In the genomic region with DNA sequence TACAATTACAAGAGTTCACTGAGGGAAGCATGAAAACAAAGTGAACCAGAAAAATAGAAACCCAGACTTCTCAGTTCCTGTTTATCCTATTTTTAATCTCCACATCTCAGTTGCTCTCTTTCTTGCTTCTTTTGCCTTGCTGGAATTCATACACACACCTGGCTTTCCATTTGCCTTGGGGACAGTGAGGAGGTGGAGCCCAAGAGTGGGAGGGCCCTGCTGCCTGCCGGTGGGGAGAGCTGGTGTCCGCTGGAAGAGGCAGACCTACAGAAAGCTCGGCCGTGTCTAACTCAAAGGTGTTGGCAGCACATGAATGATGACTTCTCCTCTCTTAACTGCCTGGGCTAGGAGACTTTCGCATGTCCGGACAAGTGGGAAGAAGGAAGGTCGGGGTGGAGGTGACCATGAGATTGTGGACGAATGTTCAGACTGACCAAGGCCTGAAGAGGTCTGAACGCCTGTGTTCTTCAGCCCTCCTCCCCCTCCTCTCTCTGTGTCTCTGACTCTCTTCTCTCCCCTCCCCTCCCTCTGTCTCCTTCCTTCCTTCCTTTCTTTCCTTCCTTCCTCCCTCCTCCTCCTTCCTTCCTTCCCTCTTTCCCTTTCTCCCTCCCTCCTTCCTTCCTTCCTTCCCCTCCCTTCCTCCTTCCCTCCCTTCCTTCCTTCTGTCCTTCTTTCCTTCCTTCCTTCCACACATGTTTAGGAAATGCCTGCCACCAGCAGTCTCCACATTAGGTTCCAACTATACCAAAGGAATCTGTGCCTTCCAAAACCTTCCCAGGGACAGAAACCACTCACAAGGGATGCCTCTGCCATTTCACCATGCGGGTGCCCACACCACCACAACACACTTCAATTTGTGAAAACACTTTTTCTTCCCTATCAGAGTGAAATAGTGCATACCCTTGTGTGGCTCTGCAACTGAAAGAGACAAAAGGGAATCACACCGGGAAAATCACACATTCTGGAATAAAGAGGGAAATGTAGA, we compare ENCODE assay signal across 8 cellular contexts.
DNase-seq lines count a peak whose midpoint lies in the region; ATAC-seq and TF ChIP-seq lines count a peak whose summit lies in the region.

No MANE protein-coding gene starts in this region.

- H3K27ac ChIP-seq in SJCRH30 = no peak overlapping the region
- peak overlapping the region; percentile 61 to 70 (median 67) for H3K27ac ChIP-seq in transverse colon

- intact Hi-C loops in transverse colon (cut with DNase I; ENCODE audit: low total_unique reads) = no loop called here

- peaks cover 35% of the 10 kb centered on the region for H3K4me1 Mint-ChIP-seq in activated naive CD4-positive, alpha-beta T cell treated with anti-CD3 and anti-CD28 coated beads, Interleukin-2, amount 50 U/mL, for 24 hours
- peaks cover 8% of the 10 kb centered on the region for H3K4me1 Mint-ChIP-seq in activated CD8-positive, alpha-beta memory T cell treated with anti-CD3 and anti-CD28 coated beads, Interleukin-2, amount 10 ng/mL, durations not matched to agents 7 days and 5 days

- in situ Hi-C loops in transverse colon (cut with MboI; ENCODE audit: low pct_ligation_motif_present in 1 of 4, low pct_unique_long_range_greater_than_20kb in 1 of 4, low sequenced_read_pairs in 3 of 4) = loop anchor here in 1 of 4 donors (25.0 kb wide), 1 partner anchor 319 kb away; no protein-coding TSS in a partner anchor

- WGBS in transverse colon (ENCODE audit: low coverage in 1 of 2), 2 donors = 66 to 76% methylated on average over 6 to 11 of the region's 11 CpGs

- peaks cover 5% of the 10 kb centered on the region for H3K9me3 Mint-ChIP-seq in activated naive CD4-positive, alpha-beta T cell treated with anti-CD3 and anti-CD28 coated beads, Interleukin-2, amount 50 U/mL, for 24 hours
- H3K9me3 Mint-ChIP-seq in activated CD8-positive, alpha-beta memory T cell treated with anti-CD3 and anti-CD28 coated beads, Interleukin-2, amount 10 ng/mL, durations not matched to agents 7 days and 5 days (ENCODE audit: low read depth) = no peaks in the 10 kb centered on the region

- H3K27ac Mint-ChIP-seq in activated naive CD4-positive, alpha-beta T cell treated with anti-CD3 and anti-CD28 coated beads, Interleukin-2, amount 50 U/mL, for 24 hours = peak overlapping the region; percentile 65
- H3K27ac Mint-ChIP-seq in activated CD8-positive, alpha-beta memory T cell treated with anti-CD3 and anti-CD28 coated beads, Interleukin-2, amount 10 ng/mL, durations not matched to agents 7 days and 5 days = no peak overlapping the region

- no peak for TF ChIP-seq CTCF in transverse colon (IDR thresholded peaks at IDR 0.05)

- CTCF ChIA-PET in activated CD8-positive, alpha-beta memory T cell treated with anti-CD3 and anti-CD28 coated beads, Interleukin-2, amount 10 ng/mL, durations not matched to agents 7 days and 5 days (lab: Charles Lee) = interaction anchor here (0.9 to 1.0 kb wide), 2 partner anchors 9 to 17 kb away, joined by 3 read pairs; no protein-coding TSS in a partner anchor

- H3K4me3 ChIP-seq in SJCRH30 (no peak overlapping the region), transverse colon (no peak overlapping the region)

- no peaks in the 10 kb centered on the region for H3K36me3 Mint-ChIP-seq in activated naive CD4-positive, alpha-beta T cell treated with anti-CD3 and anti-CD28 coated beads, Interleukin-2, amount 50 U/mL, for 24 hours
- H3K36me3 Mint-ChIP-seq in activated CD8-positive, alpha-beta memory T cell treated with anti-CD3 and anti-CD28 coated beads, Interleukin-2, amount 10 ng/mL, durations not matched to agents 7 days and 5 days = no peaks in the 10 kb centered on the region

- DNase-seq in activated naive CD4-positive, alpha-beta T cell treated with anti-CD3 and anti-CD28 coated beads, Interleukin-2, amount 50 U/mL, for 16 hours = no peak
- peak; percentile 28 to 47 for DNase-seq in SJCRH30
- DNase-seq in kidney tubule cell (ENCODE audit: low spot score) = peak; percentile 52
- DNase-seq in transverse colon = peak; percentile 44
- DNase-seq in activated CD8-positive, alpha-beta memory T cell treated with anti-CD3 and anti-CD28 coated beads, Interleukin-2, amount 10 ng/mL, durations not matched to agents 7 days and 5 days = no peak
- no peak for DNase-seq in foreskin melanocyte

- no peaks in the 10 kb centered on the region for H3K27me3 ChIP-seq in SJCRH30
- H3K27me3 ChIP-seq in transverse colon = no peaks in the 10 kb centered on the region

- H3K4me1 ChIP-seq in SJCRH30 = peaks cover 6% of the 10 kb centered on the region
- peaks cover 0 to 26% (median 12%) of the 10 kb centered on the region in 4 donors for H3K4me1 ChIP-seq in transverse colon

- H3K9me3 ChIP-seq in SJCRH30 (replicated peaks) (no peaks in the 10 kb centered on the region; the same call in 1 of the 2 replicates), transverse colon (no peaks in the 10 kb centered on the region)

- H3K27me3 Mint-ChIP-seq in activated naive CD4-positive, alpha-beta T cell treated with anti-CD3 and anti-CD28 coated beads, Interleukin-2, amount 50 U/mL, for 24 hours = no peaks in the 10 kb centered on the region
- peaks cover 19% of the 10 kb centered on the region for H3K27me3 Mint-ChIP-seq in activated CD8-positive, alpha-beta memory T cell treated with anti-CD3 and anti-CD28 coated beads, Interleukin-2, amount 10 ng/mL, durations not matched to agents 7 days and 5 days

- TF ChIP-seq POLR2A in transverse colon (IDR thresholded peaks at IDR 0.05) = no peak

- H3K36me3 ChIP-seq in SJCRH30 (no peaks in the 10 kb centered on the region), transverse colon (no peaks in the 10 kb centered on the region)

- TF ChIP-seq EP300 in transverse colon (IDR thresholded peaks at IDR 0.05; ENCODE audit: low read depth) = no peak

- peak overlapping the region; percentile 7 for H3K4me3 Mint-ChIP-seq in activated naive CD4-positive, alpha-beta T cell treated with anti-CD3 and anti-CD28 coated beads, Interleukin-2, amount 50 U/mL, for 24 hours
- H3K4me3 Mint-ChIP-seq in activated CD8-positive, alpha-beta memory T cell treated with anti-CD3 and anti-CD28 coated beads, Interleukin-2, amount 10 ng/mL, durations not matched to agents 7 days and 5 days = no peak overlapping the region

- ATAC-seq in activated CD8-positive, alpha-beta memory T cell treated with anti-CD3 and anti-CD28 coated beads, Interleukin-2, amount 10 ng/mL, durations not matched to agents 7 days and 5 days = no peak
- no peak for ATAC-seq in GM21390 (IDR thresholded peaks at IDR 0.05; ENCODE audit: unreplicated experiment)

Comparison
In these comparisons a context has a peak if more than half of its experiments do, and no peak if none do; other contexts are left out.
1. DNase-seq: peak in SJCRH30 (2 of 2), kidney tubule cell (single experiment) and transverse colon (single experiment); none in activated naive CD4-positive, alpha-beta T cell treated with anti-CD3 and anti-CD28 coated beads, Interleukin-2, amount 50 U/mL, for 16 hours (single experiment), activated CD8-positive, alpha-beta memory T cell treated with anti-CD3 and anti-CD28 coated beads, Interleukin-2, amount 10 ng/mL, durations not matched to agents 7 days and 5 days (single experiment) and foreskin melanocyte (single experiment).